ENCODE assay signal across 19 cellular contexts in genomic region chr16:88777801-88778415, GRCh38. TPM values are rescaled to one million over a fixed set of nuclear protein-coding genes. Genes with fewer than 3 reads are reported as not detected.
A peak's percentile ranks its signal among the peaks of the same experiment; 100 is the strongest.
DNase-seq lines count a peak whose midpoint lies in the region; ATAC-seq, FAIRE-seq and TF ChIP-seq lines count a peak whose summit lies in the region.
"Had no signal": no experiment of that assay in that cellular context is flagged by ENCODE, and none has a peak within 500 bp of the region (broad histone marks: within the 10 kb centered on the region; RNA-seq: fewer than 3 reads in every experiment).

No MANE protein-coding gene starts in this region.

- H3K27ac ChIP-seq in BLaER1 treated with 17β-estradiol and CSF1 and Interleukin-3, amounts not matched to agents 10 nM and 100 nM: peak overlapping the region in 10 of 11 experiments; percentile 44 to 92 (median 60); a peak in 20 of 22 replicates
- H3K27ac ChIP-seq in HUES64 (ENCODE audit: low read depth, low read length) (0 out of 2 replicates have a peak overlapping the region, but pooled peaks have one; percentile 30), K562 (ENCODE audit: extremely low read depth, low read depth, low read length) (peak overlapping the region; percentile 38; the same call in 1 of the 3 replicates), osteoblast (ENCODE audit: low read depth, low read length) (no peak overlapping the region)
- H3K27ac ChIP-seq: prostate gland had no signal

- FAIRE-seq in K562 (lab: Jason Lieb, UNC): no peak
- FAIRE-seq: D721Med, endometrium had no signal

- 52% methylated on average over 23 of the region's 23 CpGs for WGBS in HUES64
- WGBS in K562 (ENCODE audit: insufficient coverage, low coverage, missing lambda C conversion rate): 92% methylated on average over 23 of the region's 23 CpGs

- POLR2A ChIA-PET in K562 (lab: Yijun Ruan, JAX): interaction anchor here (0.6 to 1.7 kb wide), 8 partner anchors 8 to 69 kb away, joined by 3 to 5 read pairs (median 3); no protein-coding TSS in a partner anchor

- TF ChIP-seq POLR2A in K562 (conservative IDR thresholded peaks at IDR 0.05): no peak

- peaks cover 82 to 100% (median 99%) of the 10 kb centered on the region in 11 experiments; a peak in 21 of 22 replicates for H4K20me1 ChIP-seq in BLaER1 treated with 17β-estradiol and CSF1 and Interleukin-3, amounts not matched to agents 10 nM and 100 nM
- peaks cover 19% of the 10 kb centered on the region for H4K20me1 ChIP-seq in K562 (replicated peaks; ENCODE audit: control insufficient read depth, insufficient read depth, low read length)
- H4K20me1 ChIP-seq in osteoblast (ENCODE audit: insufficient read depth, low read length): peaks cover 77% of the 10 kb centered on the region

- no TSS peak for BruUV-seq in K562 (replicated peaks; lab: Mats Ljungman, UMichigan)

- ATAC-seq in K562: no peak
- no peak for ATAC-seq in GM21423 (IDR thresholded peaks at IDR 0.05; ENCODE audit: unreplicated experiment)
- ATAC-seq: PC-3 had no signal

- H3K79me2 ChIP-seq in K562 (ENCODE audit: control insufficient read depth, insufficient read depth, low read length): peaks cover 100% of the 10 kb centered on the region
- H3K79me2 ChIP-seq in osteoblast (ENCODE audit: insufficient read depth, low read length): peaks cover 95% of the 10 kb centered on the region

- H2AFZ ChIP-seq in K562 (ENCODE audit: low read depth, low read length) (no peak overlapping the region), osteoblast (ENCODE audit: low read length) (no peak overlapping the region)

- peaks cover 5% of the 10 kb centered on the region for H3K9me1 ChIP-seq in K562 (ENCODE audit: control insufficient read depth, insufficient read depth, low read length)

- H3K27me3 ChIP-seq in BLaER1 treated with 17β-estradiol and CSF1 and Interleukin-3, amounts not matched to agents 10 nM and 100 nM: no peaks in the 10 kb centered on the region
- H3K27me3 ChIP-seq in HUES64 (ENCODE audit: insufficient read depth, low read length): no peaks in the 10 kb centered on the region
- H3K27me3 ChIP-seq in K562 (ENCODE audit: control insufficient read depth in 2 of 2, insufficient read depth in 2 of 2, low read length in 2 of 2): no peaks in the 10 kb centered on the region
- no peaks in the 10 kb centered on the region for H3K27me3 ChIP-seq in osteoblast (ENCODE audit: insufficient read depth, low read length)
- H3K27me3 ChIP-seq in MG63: no peaks in the 10 kb centered on the region

- TF ChIP-seq CTCF in K562 (IDR thresholded peaks at IDR 0.05 in 2 of 3, conservative IDR thresholded peaks at IDR 0.05 in 1 of 3; ENCODE audit: insufficient read depth in 2 of 3, low read depth in 1 of 3, low read length in 3 of 3): no peak
- TF ChIP-seq CTCF in osteoblast (IDR thresholded peaks at IDR 0.05; ENCODE audit: extremely low read depth, low read depth, low read length): no peak

- peak overlapping the region; percentile 53 to 94 (median 68); a peak in 20 of 22 replicates for H3K9ac ChIP-seq in BLaER1 treated with 17β-estradiol and CSF1 and Interleukin-3, amounts not matched to agents 10 nM and 100 nM
- H3K9ac ChIP-seq in HUES64 (ENCODE audit: low read depth, low read length) (peak overlapping the region; percentile 24; the same call in 1 of the 2 replicates), K562 (ENCODE audit: insufficient read depth in 1 of 2, low read depth in 2 of 2, low read length in 2 of 2) (peak overlapping the region in 1 of 2 experiments; percentile 99; a peak in 2 of 4 replicates)
- H3K9ac ChIP-seq: SK-N-SH had no signal

- peaks cover 97 to 100% (median 99%) of the 10 kb centered on the region in 10 experiments for H3K4me1 ChIP-seq in BLaER1 treated with 17β-estradiol and CSF1 and Interleukin-3, amounts not matched to agents 10 nM and 100 nM
- H3K4me1 ChIP-seq in HUES64 (ENCODE audit: insufficient read depth, low read length) (peaks cover 11% of the 10 kb centered on the region; the same call in 1 of the 2 replicates), K562 (replicated peaks in 1 of 2; ENCODE audit: control insufficient read depth in 2 of 2, insufficient read depth in 2 of 2, low read length in 2 of 2) (peaks cover 64 to 99% of the 10 kb centered on the region in 2 experiments), osteoblast (ENCODE audit: insufficient read depth, low read length) (peaks cover 60% of the 10 kb centered on the region)

- no peak for TF ChIP-seq EP300 in K562 (IDR thresholded peaks at IDR 0.05; ENCODE audit: low read length)

- CTCF ChIA-PET in K562 (lab: Yijun Ruan, JAX; ENCODE audit: low intra/inter-chr PET ratio): no interaction called here

- H3K36me3 ChIP-seq in BLaER1 treated with 17β-estradiol and CSF1 and Interleukin-3, amounts not matched to agents 10 nM and 100 nM: peaks cover 0 to 23% (median 5%) of the 10 kb centered on the region in 11 experiments; a peak in 10 of 22 replicates
- H3K36me3 ChIP-seq in HUES64 (ENCODE audit: insufficient read depth, low read length) (no peaks in the 10 kb centered on the region), K562 (ENCODE audit: control insufficient read depth, insufficient read depth, low read length) (peaks cover 71% of the 10 kb centered on the region), osteoblast (ENCODE audit: insufficient read depth, low read length) (no peaks in the 10 kb centered on the region), MG63 (peaks cover 6% of the 10 kb centered on the region)
- H3K36me3 ChIP-seq: prostate gland had no signal

- H3K4me3 ChIP-seq in BLaER1 treated with 17β-estradiol and CSF1 and Interleukin-3, amounts not matched to agents 10 nM and 100 nM: peak overlapping the region in 9 of 10 experiments; percentile 10 to 57 (median 22); a peak in 11 of 20 replicates
- H3K4me3 ChIP-seq in HUES64 (ENCODE audit: low read length) (no peak overlapping the region), K562 (no peak overlapping the region), osteoblast (ENCODE audit: insufficient read depth, low read length) (no peak overlapping the region), MG63 (no peak overlapping the region)
- H3K4me3 ChIP-seq: prostate gland had no signal

- TF ChIP-seq RAD21 in K562 (CRISPR knock-in tag; conservative IDR thresholded peaks at IDR 0.05 in 1 of 2, IDR thresholded peaks at IDR 0.05 in 1 of 2): no peak

- no peak for DNase-seq in K562 (ENCODE audit: extremely low read depth in 1 of 4, low spot score in 3 of 4)
- DNase-seq in osteoblast (ENCODE audit: insufficient read length, low spot score, missing footprints): peak; percentile 43
- DNase-seq in posterior vena cava (ENCODE audit: low spot score): no peak
- DNase-seq in MG63: no peak
- DNase-seq in activated CD4-positive, alpha-beta T cell treated with anti-CD3 and anti-CD28 coated beads for 48 hours: no peak
- DNase-seq: activated effector memory CD4-positive, alpha-beta T cell treated with Interleukin-2 at 50 U/mL for 16 hours; cerebellar nuclear complex; foreskin melanocyte; naive B cell; NCI-H1930; NCI-H510A treated with DMSO at 0.1 percent for 48 hours; PC-3; SK-N-SH had no signal

- intact Hi-C loops in K562 (cut with micrococcal nuclease): no loop called here
- intact Hi-C loops in posterior vena cava (cut with DNase I): no loop called here

- H3K9me3 ChIP-seq in BLaER1 treated with 17β-estradiol and CSF1 and Interleukin-3, amounts not matched to agents 10 nM and 100 nM (replicated peaks in 1 of 11): no peaks in the 10 kb centered on the region
- H3K9me3 ChIP-seq in HUES64 (ENCODE audit: insufficient read depth, low read depth, low read length) (no peaks in the 10 kb centered on the region), K562 (replicated peaks; ENCODE audit: control insufficient read depth, insufficient read depth, low read depth, low read length) (no peaks in the 10 kb centered on the region), osteoblast (ENCODE audit: low read depth, low read length) (no peaks in the 10 kb centered on the region), MG63 (no peaks in the 10 kb centered on the region)
- H3K9me3 ChIP-seq: prostate gland, SK-N-SH had no signal

- in situ Hi-C loops in K562 (cut with MboI): no loop called here

- peak overlapping the region; percentile 95 to 100 (median 99) for H3K4me2 ChIP-seq in BLaER1 treated with 17β-estradiol and CSF1 and Interleukin-3, amounts not matched to agents 10 nM and 100 nM
- H3K4me2 ChIP-seq in K562 (ENCODE audit: insufficient read depth, low read length) (no peak overlapping the region), osteoblast (ENCODE audit: insufficient read depth, low read length) (no peak overlapping the region)
- H3K4me2 ChIP-seq: SK-N-SH had no signal

RNA-seq across cellular contexts. Expression of gene PIEZO1, which starts 7.1 kb away (rescaled TPM):
- polyA plus RNA-seq in HUES64 (2013, experiment 1 of 2): 22.3 TPM
- polyA plus RNA-seq in HUES64 (2013, experiment 2 of 2): 21.9 TPM
- 759 and 2,233 TPM in 2 replicates for total RNA-seq in K562 (2011; cell fraction: chromatin; rRNA removed; ENCODE audit: low replicate concordance)
- total RNA-seq in K562 (2011; cell fraction: nucleolus; rRNA removed): 1,565 and 1,591 TPM in 2 replicates
- total RNA-seq in K562 (2011; cell fraction: nucleoplasm; rRNA removed): 1,027 and 1,219 TPM in 2 replicates
- 213 and 305 TPM in 2 replicates for total RNA-seq in K562 (2014; rRNA removed)
- total RNA-seq in K562 (2014; rRNA removed; fragmentation: Illumina TruSeq; extraction: Trizol): 44.5 and 45.2 TPM in 2 replicates
- total RNA-seq in K562 (2015; rRNA removed; fragmentation: Illumina TruSeq; extraction: Trizol): 97.9 and 113 TPM in 2 replicates
- 354 and 432 TPM in 2 replicates for total RNA-seq in K562 (2021)
- polyA plus RNA-seq in K562 (2011; rRNA removed): 131 and 170 TPM in 2 replicates
- polyA plus RNA-seq in K562 (2011; cell fraction: cytosol; rRNA removed): 143 and 281 TPM in 2 replicates
- polyA plus RNA-seq in K562 (2011; cell fraction: nucleus; rRNA removed): 1,334 and 2,777 TPM in 2 replicates
- polyA plus RNA-seq in K562 (2012): 266 and 440 TPM in 2 replicates
- 146 and 201 TPM in 2 replicates for polyA plus RNA-seq in K562 (2014; fragmentation: Illumina TruSeq; extraction: Trizol)
- polyA plus RNA-seq in K562 (2014; fragmentation: Nextera tagmentation; extraction: Ambion mirVana): 1 to 10 TPM; 3.6 to 9.6 TPM
- 319 and 383 TPM in 2 replicates for polyA plus RNA-seq in K562 (2014; rRNA removed)
- polyA minus RNA-seq in K562 (2011; rRNA and poly(A)+ RNA removed): 56.6 and 97.2 TPM in 2 replicates
- 155 and 200 TPM in 2 replicates for polyA minus RNA-seq in K562 (2011; cell fraction: cytosol; rRNA and poly(A)+ RNA removed)
- 321 and 450 TPM in 2 replicates for polyA minus RNA-seq in K562 (2011; cell fraction: nucleus; rRNA and poly(A)+ RNA removed)
- total RNA-seq in osteoblast: 187 and 207 TPM in 2 replicates
- 100 to 1,000 TPM in 1 of 2 donors, 10 to 100 TPM in 1; 99.3 to 103 TPM for total RNA-seq in posterior vena cava
- 77.6 and 88.5 TPM in 2 replicates for total RNA-seq in MG63 (2014; rRNA removed; shearing (Covaris generic); ENCODE audit: low replicate concordance)

RNA-seq across cellular contexts. Expression of gene CDT1, which starts 25.7 kb away (rescaled TPM):
- polyA plus RNA-seq in HUES64 (2013, experiment 1 of 2): 57.1 TPM
- 46.1 TPM for polyA plus RNA-seq in HUES64 (2013, experiment 2 of 2)
- 14.1 and 55.6 TPM in 2 replicates for total RNA-seq in K562 (2011; cell fraction: chromatin; rRNA removed; ENCODE audit: low replicate concordance)
- total RNA-seq in K562 (2011; cell fraction: nucleolus; rRNA removed): 67.5 and 87.8 TPM in 2 replicates
- 29.4 and 38.8 TPM in 2 replicates for total RNA-seq in K562 (2011; cell fraction: nucleoplasm; rRNA removed)
- 114 and 119 TPM in 2 replicates for total RNA-seq in K562 (2014; rRNA removed)
- total RNA-seq in K562 (2014; rRNA removed; fragmentation: Illumina TruSeq; extraction: Trizol): 3.4 and 4.4 TPM in 2 replicates
- total RNA-seq in K562 (2015; rRNA removed; fragmentation: Illumina TruSeq; extraction: Trizol): 14.4 and 17.9 TPM in 2 replicates
- total RNA-seq in K562 (2021): 173 and 178 TPM in 2 replicates
- 14.2 and 29.4 TPM in 2 replicates for polyA plus RNA-seq in K562 (2011; rRNA removed)
- polyA plus RNA-seq in K562 (2011; cell fraction: cytosol; rRNA removed): 48.5 and 101 TPM in 2 replicates
- 38.4 and 58.3 TPM in 2 replicates for polyA plus RNA-seq in K562 (2011; cell fraction: nucleus; rRNA removed)
- 68.4 and 200 TPM in 2 replicates for polyA plus RNA-seq in K562 (2012)
- polyA plus RNA-seq in K562 (2014; fragmentation: Illumina TruSeq; extraction: Trizol): 9.3 and 47.1 TPM in 2 replicates
- 1 to 10 TPM in 1 of 2 experiments, under 1 TPM in 1; 0.92 to 1.6 TPM for polyA plus RNA-seq in K562 (2014; fragmentation: Nextera tagmentation; extraction: Ambion mirVana)
- polyA plus RNA-seq in K562 (2014; rRNA removed): 53.6 and 65.8 TPM in 2 replicates
- 9.8 and 10.4 TPM in 2 replicates for polyA minus RNA-seq in K562 (2011; rRNA and poly(A)+ RNA removed)
- 102 and 178 TPM in 2 replicates for polyA minus RNA-seq in K562 (2011; cell fraction: cytosol; rRNA and poly(A)+ RNA removed)
- polyA minus RNA-seq in K562 (2011; cell fraction: nucleus; rRNA and poly(A)+ RNA removed): 25.2 and 25.9 TPM in 2 replicates
- 2.9 TPM in 2 replicates for total RNA-seq in osteoblast
- total RNA-seq in posterior vena cava: 1 to 10 TPM in 1 of 2 donors, under 1 TPM in 1; 0.57 to 2.0 TPM
- total RNA-seq in MG63 (2014; rRNA removed; shearing (Covaris generic); ENCODE audit: low replicate concordance): 9.3 and 14.3 TPM in 2 replicates

RNA-seq across cellular contexts. Expression of gene APRT, which starts 33.8 kb away (rescaled TPM):
- 176 TPM for polyA plus RNA-seq in HUES64 (2013, experiment 1 of 2)
- polyA plus RNA-seq in HUES64 (2013, experiment 2 of 2): 175 TPM
- 35.4 and 135 TPM in 2 replicates for total RNA-seq in K562 (2011; cell fraction: chromatin; rRNA removed; ENCODE audit: low replicate concordance)
- 138 and 183 TPM in 2 replicates for total RNA-seq in K562 (2011; cell fraction: nucleolus; rRNA removed)
- 82.7 and 89.3 TPM in 2 replicates for total RNA-seq in K562 (2011; cell fraction: nucleoplasm; rRNA removed)
- total RNA-seq in K562 (2014; rRNA removed) (409 and 555 TPM in 2 replicates), K562 (2014; rRNA removed; fragmentation: Illumina TruSeq; extraction: Trizol) (86.2 and 129 TPM in 2 replicates), K562 (2015; rRNA removed; fragmentation: Illumina TruSeq; extraction: Trizol) (213 and 224 TPM in 2 replicates), K562 (2021) (340 and 359 TPM in 2 replicates), osteoblast (41.8 and 53.6 TPM in 2 replicates), posterior vena cava (10 to 100 TPM; 73.1 to 92.8 TPM)
- polyA plus RNA-seq in K562 (2011; rRNA removed) (146 and 234 TPM in 2 replicates), K562 (2014; fragmentation: Illumina TruSeq; extraction: Trizol) (94.4 and 200 TPM in 2 replicates), K562 (2014; fragmentation: Nextera tagmentation; extraction: Ambion mirVana) (100 to 1,000 TPM in 1 of 2 experiments, 10 to 100 TPM in 1; 41.7 to 116 TPM), K562 (2014; rRNA removed) (354 and 422 TPM in 2 replicates)
- 130 and 287 TPM in 2 replicates for polyA plus RNA-seq in K562 (2011; cell fraction: cytosol; rRNA removed)
- polyA plus RNA-seq in K562 (2011; cell fraction: nucleus; rRNA removed): 161 and 192 TPM in 2 replicates
- polyA plus RNA-seq in K562 (2012): 290 and 337 TPM in 2 replicates
- 17.6 and 29.0 TPM in 2 replicates for polyA minus RNA-seq in K562 (2011; rRNA and poly(A)+ RNA removed)
- 127 and 142 TPM in 2 replicates for polyA minus RNA-seq in K562 (2011; cell fraction: cytosol; rRNA and poly(A)+ RNA removed)
- 49.9 and 62.3 TPM in 2 replicates for polyA minus RNA-seq in K562 (2011; cell fraction: nucleus; rRNA and poly(A)+ RNA removed)
- 290 and 307 TPM in 2 replicates for total RNA-seq in MG63 (2014; rRNA removed; shearing (Covaris generic); ENCODE audit: low replicate concordance)

Comparison
In these comparisons a context has a peak if more than half of its experiments do, and no peak if none do; other contexts are left out.
1. H3K4me2 ChIP-seq: peak in BLaER1 treated with 17β-estradiol and CSF1 and Interleukin-3, amounts not matched to agents 10 nM and 100 nM (11 of 11); none in K562 (single experiment) and osteoblast (single experiment).
2. H3K4me3 ChIP-seq: peak in BLaER1 treated with 17β-estradiol and CSF1 and Interleukin-3, amounts not matched to agents 10 nM and 100 nM (9 of 10); none in HUES64 (single experiment), K562 (single experiment), osteoblast (single experiment) and MG63 (single experiment).